21 cellular contexts compared by ENCODE assay signal in genomic region chr1:175679931-175680652, GRCh38.
DNase-seq lines count a peak whose midpoint lies in the region; ATAC-seq, FAIRE-seq and TF ChIP-seq lines count a peak whose summit lies in the region.
"Had no signal": no experiment of that assay in that cellular context is flagged by ENCODE, and none has a peak within 500 bp of the region (broad histone marks: within the 10 kb centered on the region; RNA-seq: fewer than 3 reads in every experiment).

No MANE protein-coding gene starts in this region.

- H3K27me3 ChIP-seq in DOHH2 (ENCODE audit: control insufficient read depth, low read length) (no peaks in the 10 kb centered on the region), K562 (ENCODE audit: control insufficient read depth in 2 of 2, insufficient read depth in 2 of 2, low read length in 2 of 2) (peaks cover 0 to 18% of the 10 kb centered on the region in 2 experiments; a peak in 1 of 5 replicates), PC-3 (ENCODE audit: low read length) (no peaks in the 10 kb centered on the region; the same call in 1 of the 2 replicates)
- H3K27me3 ChIP-seq: adrenal gland, right atrium auricular region, transverse colon had no signal

- H3K4me3 ChIP-seq in DOHH2 (ENCODE audit: low read length) (peak overlapping the region; percentile 8), K562 (no peak overlapping the region), PC-3 (ENCODE audit: low read length) (no peak overlapping the region)
- H3K4me3 ChIP-seq: adrenal gland, right atrium auricular region, transverse colon had no signal

- H3K4me2 ChIP-seq in DOHH2 (ENCODE audit: low read length) (peak overlapping the region; percentile 51), K562 (ENCODE audit: insufficient read depth, low read length) (no peak overlapping the region), PC-3 (ENCODE audit: low read length) (no peak overlapping the region)

- H3K4me1 ChIP-seq in DOHH2 (ENCODE audit: control insufficient read depth, low read length) (peaks cover 55% of the 10 kb centered on the region), K562 (replicated peaks in 1 of 2; ENCODE audit: control insufficient read depth in 2 of 2, insufficient read depth in 2 of 2, low read length in 2 of 2) (no peaks in the 10 kb centered on the region), PC-3 (ENCODE audit: insufficient read depth, low read length) (no peaks in the 10 kb centered on the region)
- H3K4me1 ChIP-seq: adrenal gland, right atrium auricular region, transverse colon had no signal

- no peaks in the 10 kb centered on the region for H3K36me3 ChIP-seq in DOHH2 (ENCODE audit: control insufficient read depth, low read length)
- H3K36me3 ChIP-seq in K562 (ENCODE audit: control insufficient read depth, insufficient read depth, low read length): no peaks in the 10 kb centered on the region
- no peaks in the 10 kb centered on the region for H3K36me3 ChIP-seq in PC-3 (ENCODE audit: low read depth, low read length)
- H3K36me3 ChIP-seq: adrenal gland, right atrium auricular region, transverse colon had no signal

- in situ Hi-C loops in K562 (cut with MboI): no loop called here

- H2AFZ ChIP-seq in K562 (ENCODE audit: low read depth, low read length) (no peak overlapping the region), PC-3 (ENCODE audit: low read length) (no peak overlapping the region)

- BruUV-seq in K562 (replicated peaks; lab: Mats Ljungman, UMichigan): no TSS peak
- no TSS peak for BruUV-seq in PC-3 (replicated peaks; lab: Mats Ljungman, UMichigan)

- no peaks in the 10 kb centered on the region for H3K9me1 ChIP-seq in K562 (ENCODE audit: control insufficient read depth, insufficient read depth, low read length)

- CTCF ChIA-PET in K562 (lab: Yijun Ruan, JAX; ENCODE audit: low intra/inter-chr PET ratio): no interaction called here
- CTCF ChIA-PET in PC-3 (lab: Charles Lee): no interaction called here

- TF ChIP-seq CTCF in DOHH2 (IDR thresholded peaks at IDR 0.05; ENCODE audit: low read depth, low read length, poor library complexity, severe bottlenecking): no peak
- TF ChIP-seq CTCF in K562 (IDR thresholded peaks at IDR 0.05 in 2 of 3, conservative IDR thresholded peaks at IDR 0.05 in 1 of 3; ENCODE audit: insufficient read depth in 2 of 3, low read depth in 1 of 3, low read length in 3 of 3): no peak
- no peak for TF ChIP-seq CTCF in PC-3 (conservative IDR thresholded peaks at IDR 0.05; ENCODE audit: low read depth, low read length)

- FAIRE-seq in K562 (lab: Jason Lieb, UNC): no peak

- WGBS in K562 (ENCODE audit: insufficient coverage, low coverage, missing lambda C conversion rate): under 1% methylated on average over 7 of the region's 7 CpGs

- TF ChIP-seq POLR2A in K562 (conservative IDR thresholded peaks at IDR 0.05): no peak

- TF ChIP-seq RAD21 in K562 (CRISPR knock-in tag; conservative IDR thresholded peaks at IDR 0.05 in 1 of 2, IDR thresholded peaks at IDR 0.05 in 1 of 2): no peak

- H3K9me2 ChIP-seq in DOHH2 (replicated peaks; ENCODE audit: control insufficient read depth, low read length) (no peaks in the 10 kb centered on the region), PC-3 (replicated peaks; ENCODE audit: low read length) (no peaks in the 10 kb centered on the region)

- no peak for TF ChIP-seq EP300 in K562 (IDR thresholded peaks at IDR 0.05; ENCODE audit: low read length)

- no peaks in the 10 kb centered on the region for H3K9me3 ChIP-seq in DOHH2 (ENCODE audit: control insufficient read depth, insufficient read depth, low read length)
- no peaks in the 10 kb centered on the region for H3K9me3 ChIP-seq in K562 (replicated peaks; ENCODE audit: control insufficient read depth, insufficient read depth, low read depth, low read length)
- no peaks in the 10 kb centered on the region for H3K9me3 ChIP-seq in PC-3 (ENCODE audit: low read length)
- H3K9me3 ChIP-seq: adrenal gland, right atrium auricular region, transverse colon had no signal

- H3K9ac ChIP-seq in K562 (ENCODE audit: insufficient read depth in 1 of 2, low read depth in 2 of 2, low read length in 2 of 2) (no peak overlapping the region), PC-3 (ENCODE audit: low read length) (no peak overlapping the region)

- intact Hi-C loops in K562 (cut with micrococcal nuclease): no loop called here
- intact Hi-C loops in PC-3 (cut with micrococcal nuclease): no loop called here

- POLR2A ChIA-PET in K562 (lab: Yijun Ruan, JAX) (interaction anchor here (0.6 to 1.5 kb wide), 2 partner anchors 27 to 138 kb away, joined by 3 read pairs; no protein-coding TSS in a partner anchor), PC-3 (lab: Charles Lee; ENCODE audit: unreplicated experiment) (no interaction called here)

- H3K79me2 ChIP-seq in DOHH2 (ENCODE audit: control insufficient read depth, low read length): no peaks in the 10 kb centered on the region
- no peaks in the 10 kb centered on the region for H3K79me2 ChIP-seq in K562 (ENCODE audit: control insufficient read depth, insufficient read depth, low read length)
- H3K79me2 ChIP-seq in PC-3 (ENCODE audit: low read length): no peaks in the 10 kb centered on the region

- H3F3A ChIP-seq in DOHH2 (ENCODE audit: control insufficient read depth, insufficient read depth): no peaks in the 10 kb centered on the region
- no peaks in the 10 kb centered on the region for H3F3A ChIP-seq in PC-3 (ENCODE audit: low read length, unreplicated experiment)

- DNase-seq in K562 (ENCODE audit: extremely low read depth in 1 of 4, low spot score in 3 of 4) (no peak), nucleus accumbens (lab: John Stamatoyannopoulos, UW) (peak in 52 of 56 donors; percentile 12 to 85 (median 64)), NCI-H187 treated with DMSO at 0.1 percent for 48 hours (lab: John Stamatoyannopoulos, UW) (no peak), PC-3 (no peak)
- DNase-seq: ACHN; activated CD4-positive, alpha-beta T cell treated with anti-CD3 and anti-CD28 coated beads for 48 hours; activated CD8-positive, alpha-beta memory T cell treated with anti-CD3 and anti-CD28 coated beads, Interleukin-2, amount 50 U/mL, for 4 hours; activated effector memory CD4-positive, alpha-beta T cell treated with anti-CD3 and anti-CD28 coated beads, Interleukin-2, amount 50 U/mL, for 16 hours; adrenal gland; CD4-positive, alpha-beta memory T cell; central memory CD4-positive, alpha-beta T cell; DMS79; NCI-H1436 treated with DMSO at 0.1 percent for 48 hours; NCI-H748 treated with DMSO at 0.1 percent for 48 hours; stimulated activated naive CD4-positive, alpha-beta T cell; transverse colon had no signal

- H4K20me1 ChIP-seq in DOHH2 (ENCODE audit: control insufficient read depth, insufficient read depth, low read depth, low read length) (no peaks in the 10 kb centered on the region), K562 (replicated peaks; ENCODE audit: control insufficient read depth, insufficient read depth, low read length) (no peaks in the 10 kb centered on the region; the same call in 1 of the 2 replicates), PC-3 (ENCODE audit: low read length) (no peaks in the 10 kb centered on the region)

- H3K27ac ChIP-seq in DOHH2 (ENCODE audit: low read depth, low read length) (no peak overlapping the region), K562 (ENCODE audit: extremely low read depth, low read depth, low read length) (no peak overlapping the region), PC-3 (ENCODE audit: low read length) (no peak overlapping the region)
- H3K27ac ChIP-seq: adrenal gland, right atrium auricular region, transverse colon had no signal

- ATAC-seq in HG03565 (IDR thresholded peaks at IDR 0.05; ENCODE audit: unreplicated experiment) (peak; percentile 43), K562 (no peak), GM19395 (IDR thresholded peaks at IDR 0.05; ENCODE audit: unreplicated experiment) (no peak), HG02970 (IDR thresholded peaks at IDR 0.05; ENCODE audit: low FRiP score, unreplicated experiment) (no peak), PC-3 (no peak)

TF ChIP-seq in K562, 482 proteins besides CTCF, POLR2A, EP300 and RAD21 (continues in another document):
- TF ChIP-seq, protein P1, sequence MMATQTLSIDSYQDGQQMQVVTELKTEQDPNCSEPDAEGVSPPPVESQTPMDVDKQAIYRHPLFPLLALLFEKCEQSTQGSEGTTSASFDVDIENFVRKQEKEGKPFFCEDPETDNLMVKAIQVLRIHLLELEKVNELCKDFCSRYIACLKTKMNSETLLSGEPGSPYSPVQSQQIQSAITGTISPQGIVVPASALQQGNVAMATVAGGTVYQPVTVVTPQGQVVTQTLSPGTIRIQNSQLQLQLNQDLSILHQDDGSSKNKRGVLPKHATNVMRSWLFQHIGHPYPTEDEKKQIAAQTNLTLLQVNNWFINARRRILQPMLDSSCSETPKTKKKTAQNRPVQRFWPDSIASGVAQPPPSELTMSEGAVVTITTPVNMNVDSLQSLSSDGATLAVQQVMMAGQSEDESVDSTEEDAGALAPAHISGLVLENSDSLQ (IDR thresholded peaks at IDR 0.05): no peak
- TF ChIP-seq MBD2 (IDR thresholded peaks at IDR 0.05; ENCODE audit: borderline replicate concordance, low read depth): no peak
- TF ChIP-seq, protein P2, sequence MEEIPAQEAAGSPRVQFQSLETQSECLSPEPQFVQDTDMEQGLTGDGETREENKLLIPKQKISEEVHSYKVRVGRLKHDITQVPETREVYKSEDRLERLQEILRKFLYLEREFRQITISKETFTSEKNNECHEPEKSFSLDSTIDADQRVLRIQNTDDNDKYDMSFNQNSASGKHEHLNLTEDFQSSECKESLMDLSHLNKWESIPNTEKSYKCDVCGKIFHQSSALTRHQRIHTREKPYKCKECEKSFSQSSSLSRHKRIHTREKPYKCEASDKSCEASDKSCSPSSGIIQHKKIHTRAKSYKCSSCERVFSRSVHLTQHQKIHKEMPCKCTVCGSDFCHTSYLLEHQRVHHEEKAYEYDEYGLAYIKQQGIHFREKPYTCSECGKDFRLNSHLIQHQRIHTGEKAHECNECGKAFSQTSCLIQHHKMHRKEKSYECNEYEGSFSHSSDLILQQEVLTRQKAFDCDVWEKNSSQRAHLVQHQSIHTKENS (CRISPR knock-in tag; IDR thresholded peaks at IDR 0.05): no peak
- peak; percentile 31; the same call in 1 of the 2 replicates for TF ChIP-seq SPI1 (IDR thresholded peaks at IDR 0.05; ENCODE audit: borderline replicate concordance, low read depth, low read length)

Comparison
In these comparisons a context has a peak if more than half of its experiments do, and no peak if none do; other contexts are left out.
1. DNase-seq: peak in nucleus accumbens (52 of 56); none in K562 (0 of 4), NCI-H187 treated with DMSO at 0.1 percent for 48 hours (single experiment) and PC-3 (single experiment).